In genomic region chr3:29822051-29822450, GRCh38 we compare ENCODE assay signal across 15 cellular contexts.
DNase-seq lines count a peak whose midpoint lies in the region; ATAC-seq and TF ChIP-seq lines count a peak whose summit lies in the region.
"Had no signal": no experiment of that assay in that cellular context is flagged by ENCODE, and none has a peak within 500 bp of the region (broad histone marks: within the 10 kb centered on the region; RNA-seq: fewer than 3 reads in every experiment).

No MANE protein-coding gene starts in this region.

- no peaks in the 10 kb centered on the region for H3K9me3 ChIP-seq in PC-3 (ENCODE audit: low read length)
- H3K9me3 ChIP-seq in transverse colon = no peaks in the 10 kb centered on the region

- in situ Hi-C loops in transverse colon (cut with MboI; ENCODE audit: low pct_ligation_motif_present in 1 of 4, low pct_unique_long_range_greater_than_20kb in 1 of 4, low sequenced_read_pairs in 3 of 4) = no loop called here

- H3K27me3 ChIP-seq in PC-3 (ENCODE audit: low read length) (no peaks in the 10 kb centered on the region), transverse colon (no peaks in the 10 kb centered on the region)

- H3K4me1 ChIP-seq in PC-3 (ENCODE audit: insufficient read depth, low read length) (no peaks in the 10 kb centered on the region), transverse colon (no peaks in the 10 kb centered on the region)

- no peak for TF ChIP-seq EP300 in transverse colon (IDR thresholded peaks at IDR 0.05; ENCODE audit: low read depth)

- H3K4me3 ChIP-seq in GM12865 (ENCODE audit: low read depth, low read length) = no peak overlapping the region
- no peak overlapping the region for H3K4me3 ChIP-seq in PC-3 (ENCODE audit: low read length)
- no peak overlapping the region for H3K4me3 ChIP-seq in fibroblast of mammary gland (ENCODE audit: control insufficient read depth, low read depth, low read length)
- no peak overlapping the region for H3K4me3 ChIP-seq in transverse colon
- H3K4me3 ChIP-seq: GM23338 had no signal

- no peak for TF ChIP-seq POLR2A in transverse colon (IDR thresholded peaks at IDR 0.05)

- H3F3A ChIP-seq in PC-3 (ENCODE audit: low read length, unreplicated experiment) = no peaks in the 10 kb centered on the region

- ATAC-seq in PC-3 (peak; percentile 64), GM19023 (IDR thresholded peaks at IDR 0.05; ENCODE audit: unreplicated experiment) (no peak)
- ATAC-seq: activated CD4-positive, alpha-beta T cell treated with anti-CD3 and anti-CD28 coated beads for 36 hours; GM23338; Panc1 had no signal

- H3K9me2 ChIP-seq in PC-3 (replicated peaks; ENCODE audit: low read length) = no peaks in the 10 kb centered on the region

- no peak overlapping the region for H2AFZ ChIP-seq in PC-3 (ENCODE audit: low read length)
- H2AFZ ChIP-seq: GM23338 had no signal

- peak; percentile 48 for DNase-seq in A172 (ENCODE audit: low spot score)
- DNase-seq in GM12865 (ENCODE audit: low read depth) = peak; percentile 23
- peak; percentile 44 for DNase-seq in PC-3
- DNase-seq in fibroblast of mammary gland (ENCODE audit: low read depth) = peak; percentile 52
- DNase-seq in transverse colon = no peak
- DNase-seq in RKO (ENCODE audit: low spot score) = no peak
- DNase-seq in activated CD4-positive, alpha-beta T cell treated with anti-CD3 and anti-CD28 coated beads, Interleukin-2, amount 50 U/mL, for 1 hour = no peak
- DNase-seq: activated CD4-positive, alpha-beta T cell treated with anti-CD3 and anti-CD28 coated beads for 36 hours; cortex of kidney; DMS 273 treated with DMSO at 0.1 percent for 48 hours; NCI-H1092 treated with DMSO at 0.1 percent for 48 hours; trophoblast cell had no signal

- no TSS peak for BruUV-seq in PC-3 (replicated peaks; lab: Mats Ljungman, UMichigan)

- H3K9ac ChIP-seq in PC-3 (ENCODE audit: low read length) = no peak overlapping the region

- H3K27ac ChIP-seq in PC-3 (ENCODE audit: low read length) (no peak overlapping the region), transverse colon (no peak overlapping the region)

- H3K79me2 ChIP-seq in PC-3 (ENCODE audit: low read length) = no peaks in the 10 kb centered on the region

- no peaks in the 10 kb centered on the region for H3K36me3 ChIP-seq in PC-3 (ENCODE audit: low read depth, low read length)
- no peaks in the 10 kb centered on the region for H3K36me3 ChIP-seq in transverse colon

- H3K4me2 ChIP-seq in PC-3 (ENCODE audit: low read length) = no peak overlapping the region
- H3K4me2 ChIP-seq: GM23338 had no signal

- no peak for TF ChIP-seq CTCF in GM12865 (IDR thresholded peaks at IDR 0.05; ENCODE audit: insufficient read depth, low read depth, low read length, missing control alignments)
- TF ChIP-seq CTCF in PC-3 (conservative IDR thresholded peaks at IDR 0.05; ENCODE audit: low read depth, low read length) = no peak
- TF ChIP-seq CTCF in fibroblast of mammary gland (conservative IDR thresholded peaks at IDR 0.05; ENCODE audit: control insufficient read depth, insufficient read depth, low read depth, low read length) = no peak
- TF ChIP-seq CTCF in transverse colon (IDR thresholded peaks at IDR 0.05) = no peak

- intact Hi-C loops in PC-3 (cut with micrococcal nuclease) = no loop called here
- intact Hi-C loops in transverse colon (cut with DNase I; ENCODE audit: low total_unique reads) = no loop called here

- CTCF ChIA-PET in PC-3 (lab: Charles Lee) = no interaction called here

- H4K20me1 ChIP-seq in PC-3 (ENCODE audit: low read length) = no peaks in the 10 kb centered on the region

- POLR2A ChIA-PET in PC-3 (lab: Charles Lee; ENCODE audit: unreplicated experiment) = no interaction called here

Comparison
In these comparisons a context has a peak if more than half of its experiments do, and no peak if none do; other contexts are left out.
1. DNase-seq: peak in A172 (single experiment), GM12865 (single experiment), PC-3 (single experiment) and fibroblast of mammary gland (single experiment); none in transverse colon (single experiment), RKO (single experiment) and activated CD4-positive, alpha-beta T cell treated with anti-CD3 and anti-CD28 coated beads, Interleukin-2, amount 50 U/mL, for 1 hour (single experiment).